8 cellular contexts compared by ENCODE assay signal in the genomic region with DNA sequence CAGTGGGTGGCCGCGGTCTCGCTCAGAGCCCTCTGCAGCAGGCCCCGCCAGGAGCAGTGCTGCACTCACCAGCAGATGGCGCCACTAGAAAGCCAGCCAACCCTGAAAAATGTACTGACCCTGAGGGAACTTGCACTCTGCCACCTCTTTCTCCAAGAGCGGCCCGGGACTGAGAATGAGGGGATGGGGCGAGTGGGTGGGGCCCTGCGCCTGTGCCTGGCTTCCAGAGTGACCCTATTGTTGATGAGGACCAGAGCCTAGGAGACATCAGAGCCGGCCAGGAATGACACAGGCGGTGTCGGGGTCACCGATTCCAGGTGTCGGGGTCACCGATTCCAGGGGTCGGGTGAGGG. TPM values are rescaled to one million over a fixed set of nuclear protein-coding genes. Genes with fewer than 3 reads are reported as not detected.
DNase-seq lines count a peak whose midpoint lies in the region; ATAC-seq and TF ChIP-seq lines count a peak whose summit lies in the region.

No MANE protein-coding gene starts in this region.

- peak overlapping the region in 1 of 59 donors; percentile 5 for H3K4me3 ChIP-seq in dorsolateral prefrontal cortex

- TF ChIP-seq CTCF in dorsolateral prefrontal cortex (IDR thresholded peaks at IDR 0.05 in 54 of 56, conservative IDR thresholded peaks at IDR 0.05 in 2 of 56; ENCODE audit: low read depth in 1 of 56, partially characterized antibody in 56 of 56): peak; percentile 61 to 94 (median 88)

- ATAC-seq in HG02678 (IDR thresholded peaks at IDR 0.05; ENCODE audit: unreplicated experiment): peak; percentile 81

- H3K27ac ChIP-seq in dorsolateral prefrontal cortex: peak overlapping the region in 15 of 59 donors; percentile 3 to 77 (median 49)

- DNase-seq in DMS 273 (lab: John Stamatoyannopoulos, UW; ENCODE audit: unreplicated experiment) (peak; percentile 84), DMS 273 treated with DMSO at 0.1 percent for 48 hours (lab: John Stamatoyannopoulos, UW) (no peak), NCI-H345 (lab: John Stamatoyannopoulos, UW) (peak; percentile 52), dorsolateral prefrontal cortex (peak in 9 of 10 donors; percentile 37 to 72 (median 54)), medulla oblongata (ENCODE audit: extremely low spot score) (peak; percentile 57)
- peak; percentile 67 to 72 for DNase-seq in activated CD4-positive, alpha-beta T cell treated with anti-CD3 and anti-CD28 coated beads, Interleukin-2, amount 50 U/mL, for 4 hours
- DNase-seq in stimulated activated CD8-positive, alpha-beta memory T cell treated with anti-CD3 and anti-CD28 coated beads, Interleukin-12 subunit alpha, Interleukin-12 subunit beta, amount 100 ng/mL, for 4 hours (ENCODE audit: low read depth): peak; percentile 38

- peaks cover 0 to 3% (median 0%) of the 10 kb centered on the region in 45 donors for H3K27me3 ChIP-seq in dorsolateral prefrontal cortex

- intact Hi-C loops in dorsolateral prefrontal cortex (cut with DNase I): loop anchor here (5.0 kb wide), 2 partner anchors 50 to 180 kb away; no protein-coding TSS in a partner anchor

RNA-seq across cellular contexts. Expression of a gene that starts 2.9 kb away (rescaled TPM):
- total RNA-seq in dorsolateral prefrontal cortex: 1 to 10 TPM in 1 of 120 experiments, under 1 TPM in 1, not detected in 118; 0.68 to 1.3 TPM

RNA-seq across cellular contexts. Expression of a gene that starts 24.1 kb away (rescaled TPM):
- 10 to 100 TPM in 116 of 120 experiments, 1 to 10 TPM in 4; 7.2 to 29.4 (median 19.2) TPM for total RNA-seq in dorsolateral prefrontal cortex

RNA-seq across cellular contexts. Expression of a gene that starts 36.7 kb away (rescaled TPM):
- total RNA-seq in dorsolateral prefrontal cortex: 10 to 100 TPM in 119 of 120 experiments, 1 to 10 TPM in 1; 9.0 to 25.3 (median 17.3) TPM
